Comparison of ENCODE assay signal across 1 cellular context in genomic region chr11:66592457-66593302, GRCh38.
TF ChIP-seq lines count a peak whose summit lies in the region.

CCDC87 (minus strand) TSS chr11:66593063; CDS start chr11:66593015, 48 bp downstream.
A gene with protein sequence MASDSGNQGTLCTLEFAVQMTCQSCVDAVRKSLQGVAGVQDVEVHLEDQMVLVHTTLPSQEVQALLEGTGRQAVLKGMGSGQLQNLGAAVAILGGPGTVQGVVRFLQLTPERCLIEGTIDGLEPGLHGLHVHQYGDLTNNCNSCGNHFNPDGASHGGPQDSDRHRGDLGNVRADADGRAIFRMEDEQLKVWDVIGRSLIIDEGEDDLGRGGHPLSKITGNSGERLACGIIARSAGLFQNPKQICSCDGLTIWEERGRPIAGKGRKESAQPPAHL (plus strand): TSS chr11:66593185. CDS start chr11:66593262, 77 bp downstream.

TF ChIP-seq in HepG2, 621 proteins besides CTCF, POLR2A, EP300 and RAD21 (continued from another document and continues in another):
- TF ChIP-seq, protein P1, sequence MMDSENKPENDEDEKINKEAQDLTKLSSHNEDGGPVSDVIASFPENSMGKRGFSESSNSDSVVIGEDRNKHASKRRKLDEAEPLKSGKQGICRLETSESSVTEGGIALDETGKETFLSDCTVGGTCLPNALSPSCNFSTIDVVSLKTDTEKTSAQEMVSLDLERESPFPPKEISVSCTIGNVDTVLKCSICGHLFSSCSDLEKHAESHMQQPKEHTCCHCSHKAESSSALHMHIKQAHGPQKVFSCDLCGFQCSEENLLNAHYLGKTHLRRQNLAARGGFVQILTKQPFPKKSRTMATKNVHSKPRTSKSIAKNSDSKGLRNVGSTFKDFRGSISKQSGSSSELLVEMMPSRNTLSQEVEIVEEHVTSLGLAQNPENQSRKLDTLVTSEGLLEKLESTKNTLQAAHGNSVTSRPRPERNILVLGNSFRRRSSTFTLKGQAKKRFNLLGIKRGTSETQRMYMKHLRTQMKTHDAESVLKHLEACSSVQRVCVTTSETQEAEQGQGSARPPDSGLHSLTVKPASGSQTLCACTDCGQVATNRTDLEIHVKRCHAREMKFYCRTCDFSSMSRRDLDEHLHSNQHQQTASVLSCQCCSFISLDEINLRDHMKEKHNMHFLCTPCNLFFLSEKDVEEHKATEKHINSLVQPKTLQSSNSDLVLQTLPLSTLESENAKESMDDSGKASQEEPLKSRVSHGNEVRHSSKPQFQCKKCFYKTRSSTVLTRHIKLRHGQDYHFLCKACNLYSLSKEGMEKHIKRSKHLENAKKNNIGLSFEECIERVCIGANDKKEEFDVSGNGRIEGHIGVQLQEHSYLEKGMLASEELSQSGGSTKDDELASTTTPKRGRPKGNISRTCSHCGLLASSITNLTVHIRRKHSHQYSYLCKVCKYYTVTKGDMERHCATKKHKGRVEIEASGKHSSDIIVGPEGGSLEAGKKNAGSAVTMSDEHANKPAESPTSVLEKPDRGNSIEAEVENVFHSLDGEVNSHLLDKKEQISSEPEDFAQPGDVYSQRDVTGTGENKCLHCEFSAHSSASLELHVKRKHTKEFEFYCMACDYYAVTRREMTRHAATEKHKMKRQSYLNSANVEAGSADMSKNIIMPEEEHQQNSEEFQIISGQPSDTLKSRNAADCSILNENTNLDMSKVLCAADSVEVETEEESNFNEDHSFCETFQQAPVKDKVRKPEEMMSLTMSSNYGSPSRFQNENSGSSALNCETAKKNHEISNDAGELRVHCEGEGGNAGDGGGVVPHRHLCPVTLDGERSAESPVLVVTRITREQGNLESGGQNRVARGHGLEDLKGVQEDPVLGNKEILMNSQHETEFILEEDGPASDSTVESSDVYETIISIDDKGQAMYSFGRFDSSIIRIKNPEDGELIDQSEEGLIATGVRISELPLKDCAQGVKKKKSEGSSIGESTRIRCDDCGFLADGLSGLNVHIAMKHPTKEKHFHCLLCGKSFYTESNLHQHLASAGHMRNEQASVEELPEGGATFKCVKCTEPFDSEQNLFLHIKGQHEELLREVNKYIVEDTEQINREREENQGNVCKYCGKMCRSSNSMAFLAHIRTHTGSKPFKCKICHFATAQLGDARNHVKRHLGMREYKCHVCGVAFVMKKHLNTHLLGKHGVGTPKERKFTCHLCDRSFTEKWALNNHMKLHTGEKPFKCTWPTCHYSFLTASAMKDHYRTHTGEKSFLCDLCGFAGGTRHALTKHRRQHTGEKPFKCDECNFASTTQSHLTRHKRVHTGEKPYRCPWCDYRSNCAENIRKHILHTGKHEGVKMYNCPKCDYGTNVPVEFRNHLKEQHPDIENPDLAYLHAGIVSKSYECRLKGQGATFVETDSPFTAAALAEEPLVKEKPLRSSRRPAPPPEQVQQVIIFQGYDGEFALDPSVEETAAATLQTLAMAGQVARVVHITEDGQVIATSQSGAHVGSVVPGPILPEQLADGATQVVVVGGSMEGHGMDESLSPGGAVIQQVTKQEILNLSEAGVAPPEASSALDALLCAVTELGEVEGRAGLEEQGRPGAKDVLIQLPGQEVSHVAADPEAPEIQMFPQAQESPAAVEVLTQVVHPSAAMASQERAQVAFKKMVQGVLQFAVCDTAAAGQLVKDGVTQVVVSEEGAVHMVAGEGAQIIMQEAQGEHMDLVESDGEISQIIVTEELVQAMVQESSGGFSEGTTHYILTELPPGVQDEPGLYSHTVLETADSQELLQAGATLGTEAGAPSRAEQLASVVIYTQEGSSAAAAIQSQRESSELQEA (CRISPR knock-in tag; IDR thresholded peaks at IDR 0.05; ENCODE audit: not compliant biosample characterization): peak; percentile 44
- TF ChIP-seq, protein P2, sequence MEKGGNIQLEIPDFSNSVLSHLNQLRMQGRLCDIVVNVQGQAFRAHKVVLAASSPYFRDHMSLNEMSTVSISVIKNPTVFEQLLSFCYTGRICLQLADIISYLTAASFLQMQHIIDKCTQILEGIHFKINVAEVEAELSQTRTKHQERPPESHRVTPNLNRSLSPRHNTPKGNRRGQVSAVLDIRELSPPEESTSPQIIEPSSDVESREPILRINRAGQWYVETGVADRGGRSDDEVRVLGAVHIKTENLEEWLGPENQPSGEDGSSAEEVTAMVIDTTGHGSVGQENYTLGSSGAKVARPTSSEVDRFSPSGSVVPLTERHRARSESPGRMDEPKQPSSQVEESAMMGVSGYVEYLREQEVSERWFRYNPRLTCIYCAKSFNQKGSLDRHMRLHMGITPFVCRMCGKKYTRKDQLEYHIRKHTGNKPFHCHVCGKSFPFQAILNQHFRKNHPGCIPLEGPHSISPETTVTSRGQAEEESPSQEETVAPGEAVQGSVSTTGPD (CRISPR knock-in tag; IDR thresholded peaks at IDR 0.05): no peak
- peak; percentile 79 for TF ChIP-seq ZBTB43 (CRISPR knock-in tag; conservative IDR thresholded peaks at IDR 0.05)
- TF ChIP-seq FOXC1 (CRISPR knock-in tag; IDR thresholded peaks at IDR 0.05; ENCODE audit: borderline replicate concordance): peak; percentile 87; the same call in 1 of the 2 replicates
- TF ChIP-seq, protein P3, sequence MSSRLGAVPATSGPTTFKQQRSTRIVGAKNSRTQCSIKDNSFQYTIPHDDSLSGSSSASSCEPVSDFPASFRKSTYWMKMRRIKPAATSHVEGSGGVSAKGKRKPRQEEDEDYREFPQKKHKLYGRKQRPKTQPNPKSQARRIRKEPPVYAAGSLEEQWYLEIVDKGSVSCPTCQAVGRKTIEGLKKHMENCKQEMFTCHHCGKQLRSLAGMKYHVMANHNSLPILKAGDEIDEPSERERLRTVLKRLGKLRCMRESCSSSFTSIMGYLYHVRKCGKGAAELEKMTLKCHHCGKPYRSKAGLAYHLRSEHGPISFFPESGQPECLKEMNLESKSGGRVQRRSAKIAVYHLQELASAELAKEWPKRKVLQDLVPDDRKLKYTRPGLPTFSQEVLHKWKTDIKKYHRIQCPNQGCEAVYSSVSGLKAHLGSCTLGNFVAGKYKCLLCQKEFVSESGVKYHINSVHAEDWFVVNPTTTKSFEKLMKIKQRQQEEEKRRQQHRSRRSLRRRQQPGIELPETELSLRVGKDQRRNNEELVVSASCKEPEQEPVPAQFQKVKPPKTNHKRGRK (CRISPR knock-in tag; IDR thresholded peaks at IDR 0.05): no peak
- peak; percentile 44; the same call in 1 of the 2 replicates for TF ChIP-seq ZNF318 (CRISPR knock-in tag; IDR thresholded peaks at IDR 0.05)
- TF ChIP-seq DR1 (CRISPR knock-in tag; IDR thresholded peaks at IDR 0.05): peak; percentile 72
- peak; percentile 48 for TF ChIP-seq HNF4A (CRISPR knock-in tag; IDR thresholded peaks at IDR 0.05)
- 0 out of 2 replicates have a peak, but pooled peaks have one; percentile 85 for TF ChIP-seq IRX3 (CRISPR knock-in tag; IDR thresholded peaks at IDR 0.05; ENCODE audit: borderline replicate concordance, low read depth)
- peak; percentile 88 for TF ChIP-seq ZFY (CRISPR knock-in tag; IDR thresholded peaks at IDR 0.05)
- no peak for TF ChIP-seq SP1 (IDR thresholded peaks at IDR 0.05)
- peak; percentile 38 for TF ChIP-seq SP1 (CRISPR knock-in tag; IDR thresholded peaks at IDR 0.05)
- TF ChIP-seq HDAC6 (IDR thresholded peaks at IDR 0.05; ENCODE audit: low read depth, low read length): no peak
- TF ChIP-seq TFDP2 (CRISPR knock-in tag; IDR thresholded peaks at IDR 0.05): peak; percentile 90
- peak; percentile 74; the same call in 1 of the 2 replicates for TF ChIP-seq ZNF614 (CRISPR knock-in tag; IDR thresholded peaks at IDR 0.05; ENCODE audit: borderline replicate concordance)
- no peak; the same call in 1 of the 2 replicates for TF ChIP-seq CENPT (CRISPR knock-in tag; IDR thresholded peaks at IDR 0.05; ENCODE audit: low read depth)
- TF ChIP-seq, protein P4, sequence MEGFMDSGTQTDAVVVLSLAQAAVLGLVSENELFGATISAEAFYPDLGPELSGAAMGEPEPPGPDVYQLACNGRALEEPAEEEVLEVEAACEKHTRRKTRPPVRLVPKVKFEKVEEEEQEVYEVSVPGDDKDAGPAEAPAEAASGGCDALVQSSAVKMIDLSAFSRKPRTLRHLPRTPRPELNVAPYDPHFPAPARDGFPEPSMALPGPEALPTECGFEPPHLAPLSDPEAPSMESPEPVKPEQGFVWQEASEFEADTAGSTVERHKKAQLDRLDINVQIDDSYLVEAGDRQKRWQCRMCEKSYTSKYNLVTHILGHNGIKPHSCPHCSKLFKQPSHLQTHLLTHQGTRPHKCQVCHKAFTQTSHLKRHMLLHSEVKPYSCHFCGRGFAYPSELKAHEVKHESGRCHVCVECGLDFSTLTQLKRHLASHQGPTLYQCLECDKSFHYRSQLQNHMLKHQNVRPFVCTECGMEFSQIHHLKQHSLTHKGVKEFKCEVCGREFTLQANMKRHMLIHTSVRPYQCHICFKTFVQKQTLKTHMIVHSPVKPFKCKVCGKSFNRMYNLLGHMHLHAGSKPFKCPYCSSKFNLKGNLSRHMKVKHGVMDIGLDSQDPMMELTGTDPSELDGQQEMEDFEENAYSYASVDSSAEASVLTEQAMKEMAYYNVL (CRISPR knock-in tag; IDR thresholded peaks at IDR 0.05; ENCODE audit: borderline replicate concordance): 0 out of 2 replicates have a peak, but pooled peaks have one; percentile 26
- peak; percentile 59; the same call in 1 of the 2 replicates for TF ChIP-seq SPEN (CRISPR knock-in tag; IDR thresholded peaks at IDR 0.05; ENCODE audit: low read depth)
- TF ChIP-seq KAT7 (CRISPR knock-in tag; IDR thresholded peaks at IDR 0.05; ENCODE audit: borderline replicate concordance): 0 out of 2 replicates have a peak, but pooled peaks have one; percentile 69
- TF ChIP-seq HNRNPUL1 (IDR thresholded peaks at IDR 0.05; ENCODE audit: low read depth, low read length): no peak
- TF ChIP-seq SRF (IDR thresholded peaks at IDR 0.05; ENCODE audit: low read depth, low read length): no peak
- TF ChIP-seq SNAPC2 (CRISPR knock-in tag; IDR thresholded peaks at IDR 0.05): peak; percentile 59; the same call in 1 of the 2 replicates
- TF ChIP-seq, protein P5, sequence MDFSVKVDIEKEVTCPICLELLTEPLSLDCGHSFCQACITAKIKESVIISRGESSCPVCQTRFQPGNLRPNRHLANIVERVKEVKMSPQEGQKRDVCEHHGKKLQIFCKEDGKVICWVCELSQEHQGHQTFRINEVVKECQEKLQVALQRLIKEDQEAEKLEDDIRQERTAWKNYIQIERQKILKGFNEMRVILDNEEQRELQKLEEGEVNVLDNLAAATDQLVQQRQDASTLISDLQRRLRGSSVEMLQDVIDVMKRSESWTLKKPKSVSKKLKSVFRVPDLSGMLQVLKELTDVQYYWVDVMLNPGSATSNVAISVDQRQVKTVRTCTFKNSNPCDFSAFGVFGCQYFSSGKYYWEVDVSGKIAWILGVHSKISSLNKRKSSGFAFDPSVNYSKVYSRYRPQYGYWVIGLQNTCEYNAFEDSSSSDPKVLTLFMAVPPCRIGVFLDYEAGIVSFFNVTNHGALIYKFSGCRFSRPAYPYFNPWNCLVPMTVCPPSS (IDR thresholded peaks at IDR 0.05): no peak
